20 cellular contexts compared by ENCODE assay signal in genomic region chr12:1206118-1206734, GRCh38.
A peak's percentile ranks its signal among the peaks of the same experiment; 100 is the strongest.
DNase-seq lines count a peak whose midpoint lies in the region; ATAC-seq, FAIRE-seq and TF ChIP-seq lines count a peak whose summit lies in the region.
"Had no signal": no experiment of that assay in that cellular context is flagged by ENCODE, and none has a peak within 500 bp of the region (broad histone marks: within the 10 kb centered on the region; RNA-seq: fewer than 3 reads in every experiment).

No MANE protein-coding gene starts in this region.

- no peak overlapping the region for H3K4me3 Mint-ChIP-seq in central memory CD8-positive, alpha-beta T cell
- H3K4me3 Mint-ChIP-seq in osteocyte (ENCODE audit: unreplicated experiment) = peak overlapping the region; percentile 8
- no peak overlapping the region for H3K4me3 Mint-ChIP-seq in stimulated activated effector memory CD8-positive, alpha-beta T cell treated with anti-CD3 and anti-CD28 coated beads, Interleukin-12 subunit alpha, Interleukin-12 subunit beta, amount 100 ng/mL, for 72 hours
- H3K4me3 Mint-ChIP-seq: activated naive CD8-positive, alpha-beta T cell treated with anti-CD3 and anti-CD28 coated beads, Interleukin-2, amount 10 ng/mL, durations not matched to agents 7 days and 5 days had no signal

- no peaks in the 10 kb centered on the region for H3K9me3 Mint-ChIP-seq in central memory CD8-positive, alpha-beta T cell
- no peaks in the 10 kb centered on the region for H3K9me3 Mint-ChIP-seq in osteocyte (ENCODE audit: unreplicated experiment)
- no peaks in the 10 kb centered on the region for H3K9me3 Mint-ChIP-seq in stimulated activated effector memory CD8-positive, alpha-beta T cell treated with anti-CD3 and anti-CD28 coated beads, Interleukin-12 subunit alpha, Interleukin-12 subunit beta, amount 100 ng/mL, for 72 hours
- H3K9me3 Mint-ChIP-seq: activated CD4-positive, alpha-beta T cell treated with anti-CD3 and anti-CD28 coated beads, Interleukin-2, amount 10 ng/mL, durations not matched to agents 24 days and 14 days; activated naive CD8-positive, alpha-beta T cell treated with anti-CD3 and anti-CD28 coated beads, Interleukin-2, amount 10 ng/mL, durations not matched to agents 7 days and 5 days; effector memory CD8-positive, alpha-beta T cell; natural killer cell had no signal

- FAIRE-seq in H54 (lab: Jason Lieb, UNC) = peak; percentile 86
- FAIRE-seq: GM12891 had no signal

- no peak for TF ChIP-seq CTCF in osteocyte (IDR thresholded peaks at IDR 0.05)

- H3K27me3 Mint-ChIP-seq in central memory CD8-positive, alpha-beta T cell = no peaks in the 10 kb centered on the region
- H3K27me3 Mint-ChIP-seq in osteocyte (ENCODE audit: unreplicated experiment) = no peaks in the 10 kb centered on the region
- H3K27me3 Mint-ChIP-seq: activated CD4-positive, alpha-beta T cell treated with anti-CD3 and anti-CD28 coated beads, Interleukin-2, amount 10 ng/mL, durations not matched to agents 24 days and 14 days; activated naive CD8-positive, alpha-beta T cell treated with anti-CD3 and anti-CD28 coated beads, Interleukin-2, amount 10 ng/mL, durations not matched to agents 7 days and 5 days; effector memory CD8-positive, alpha-beta T cell had no signal

- DNase-seq in Caki2 (ENCODE audit: low read depth) (peak; percentile 46), H54 (ENCODE audit: insufficient read length, low spot score) (no peak), osteocyte (ENCODE audit: extremely low spot score, unreplicated experiment) (no peak), NCI-H1105 (lab: John Stamatoyannopoulos, UW) (no peak)
- DNase-seq in central memory CD8-positive, alpha-beta T cell (ENCODE audit: low spot score in 2 of 2) = no peak
- DNase-seq in stimulated activated effector memory CD8-positive, alpha-beta T cell treated with anti-CD3 and anti-CD28 coated beads, Interleukin-12 subunit alpha, Interleukin-12 subunit beta, amount 100 ng/mL, for 72 hours (ENCODE audit: low spot score in 2 of 2) = no peak
- DNase-seq: activated CD4-positive, alpha-beta T cell treated with anti-CD3 and anti-CD28 coated beads, Interleukin-2, amount 10 ng/mL, durations not matched to agents 24 days and 14 days; activated naive CD8-positive, alpha-beta T cell treated with anti-CD3 and anti-CD28 coated beads, Interleukin-2, amount 10 ng/mL, durations not matched to agents 7 days and 5 days; activated T-cell treated with anti-CD3 and anti-CD28 coated beads for 4 hours; C1 segment of cervical spinal cord; caudate nucleus; effector memory CD8-positive, alpha-beta T cell; lower lobe of right lung; MM.1S; natural killer cell; NCI-H2171; T-helper 9 cell had no signal

- no peaks in the 10 kb centered on the region for H3K4me1 Mint-ChIP-seq in central memory CD8-positive, alpha-beta T cell
- peaks cover 22% of the 10 kb centered on the region for H3K4me1 Mint-ChIP-seq in osteocyte (ENCODE audit: unreplicated experiment)
- H3K4me1 Mint-ChIP-seq in stimulated activated effector memory CD8-positive, alpha-beta T cell treated with anti-CD3 and anti-CD28 coated beads, Interleukin-12 subunit alpha, Interleukin-12 subunit beta, amount 100 ng/mL, for 72 hours = peaks cover 6% of the 10 kb centered on the region
- H3K4me1 Mint-ChIP-seq: natural killer cell had no signal

- in situ Hi-C loops in Caki2 (cut with HindIII; ENCODE audit: low pct_unique_long_range_greater_than_20kb, low sequenced_read_pairs) = no loop called here

- H3K27ac Mint-ChIP-seq in central memory CD8-positive, alpha-beta T cell (ENCODE audit: low read depth) = peak overlapping the region; percentile 7
- peak overlapping the region; percentile 87 for H3K27ac Mint-ChIP-seq in osteocyte (ENCODE audit: unreplicated experiment)
- H3K27ac Mint-ChIP-seq in stimulated activated effector memory CD8-positive, alpha-beta T cell treated with anti-CD3 and anti-CD28 coated beads, Interleukin-12 subunit alpha, Interleukin-12 subunit beta, amount 100 ng/mL, for 72 hours = no peak overlapping the region
- H3K27ac Mint-ChIP-seq: activated CD4-positive, alpha-beta T cell treated with anti-CD3 and anti-CD28 coated beads, Interleukin-2, amount 10 ng/mL, durations not matched to agents 24 days and 14 days; activated naive CD8-positive, alpha-beta T cell treated with anti-CD3 and anti-CD28 coated beads, Interleukin-2, amount 10 ng/mL, durations not matched to agents 7 days and 5 days had no signal

- peaks cover 6% of the 10 kb centered on the region for H3K36me3 Mint-ChIP-seq in central memory CD8-positive, alpha-beta T cell (ENCODE audit: insufficient read depth)
- H3K36me3 Mint-ChIP-seq in osteocyte (ENCODE audit: unreplicated experiment) = peaks cover 3% of the 10 kb centered on the region
- H3K36me3 Mint-ChIP-seq in stimulated activated effector memory CD8-positive, alpha-beta T cell treated with anti-CD3 and anti-CD28 coated beads, Interleukin-12 subunit alpha, Interleukin-12 subunit beta, amount 100 ng/mL, for 72 hours = no peaks in the 10 kb centered on the region
- H3K36me3 Mint-ChIP-seq: natural killer cell had no signal

- TF ChIP-seq POLR2A in H54 (IDR thresholded peaks at IDR 0.05; ENCODE audit: low read depth, low read length) = no peak

- no peak for ATAC-seq in central memory CD8-positive, alpha-beta T cell (replicated peaks; ENCODE audit: extremely low read depth, poor library complexity, severe bottlenecking)
- no peak for ATAC-seq in HG03280 (IDR thresholded peaks at IDR 0.05; ENCODE audit: unreplicated experiment)
- no peak for ATAC-seq in GM21360 (IDR thresholded peaks at IDR 0.05; ENCODE audit: unreplicated experiment)
- ATAC-seq in stimulated activated effector memory CD8-positive, alpha-beta T cell treated with anti-CD3 and anti-CD28 coated beads, Interleukin-12 subunit alpha, Interleukin-12 subunit beta, amount 100 ng/mL, for 72 hours = no peak
- ATAC-seq: effector memory CD8-positive, alpha-beta T cell; lower lobe of right lung; natural killer cell had no signal
